2 cellular contexts compared by ENCODE assay signal in the genomic region with DNA sequence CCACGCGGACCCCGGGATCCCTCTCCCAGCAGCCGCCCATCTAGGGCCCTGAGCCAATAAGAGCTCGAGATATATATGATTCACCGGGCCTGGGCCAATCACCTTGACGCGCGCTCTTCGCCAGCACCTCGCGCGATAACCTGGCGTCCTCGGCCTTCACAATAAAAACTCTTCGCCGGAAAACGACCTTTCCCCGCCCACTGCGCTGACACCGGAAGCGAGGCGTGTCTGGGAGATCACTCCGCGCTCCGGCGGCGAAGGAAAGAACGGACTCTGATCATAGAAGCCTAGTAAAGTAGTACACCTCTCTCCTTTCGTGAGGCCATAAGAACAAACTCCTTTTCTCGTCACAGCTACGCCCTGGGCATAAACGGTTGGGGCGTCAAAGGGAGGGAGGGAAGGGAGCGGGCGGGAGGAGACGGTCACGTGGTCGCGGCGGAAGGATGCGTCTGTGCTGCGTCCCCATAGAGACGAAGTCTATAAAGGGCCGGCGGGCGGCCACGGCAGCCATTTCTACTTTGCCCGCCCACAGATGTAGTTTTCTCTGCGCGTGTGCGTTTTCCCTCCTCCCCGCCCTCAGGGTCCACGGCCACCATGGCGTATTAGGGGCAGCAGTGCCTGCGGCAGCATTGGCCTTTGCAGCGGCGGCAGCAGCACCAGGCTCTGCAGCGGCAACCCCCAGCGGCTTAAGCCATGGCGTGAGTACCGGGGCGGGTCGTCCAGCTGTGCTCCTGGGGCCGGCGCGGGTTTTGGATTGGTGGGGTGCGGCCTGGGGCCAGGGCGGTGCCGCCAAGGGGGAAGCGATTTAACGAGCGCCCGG.
TF ChIP-seq lines count a peak whose summit lies in the region.

A gene with protein sequence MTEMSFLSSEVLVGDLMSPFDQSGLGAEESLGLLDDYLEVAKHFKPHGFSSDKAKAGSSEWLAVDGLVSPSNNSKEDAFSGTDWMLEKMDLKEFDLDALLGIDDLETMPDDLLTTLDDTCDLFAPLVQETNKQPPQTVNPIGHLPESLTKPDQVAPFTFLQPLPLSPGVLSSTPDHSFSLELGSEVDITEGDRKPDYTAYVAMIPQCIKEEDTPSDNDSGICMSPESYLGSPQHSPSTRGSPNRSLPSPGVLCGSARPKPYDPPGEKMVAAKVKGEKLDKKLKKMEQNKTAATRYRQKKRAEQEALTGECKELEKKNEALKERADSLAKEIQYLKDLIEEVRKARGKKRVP (plus strand): TSS at position 509 of the 820 bp plus-strand sequence. CDS start 884 bp downstream, outside the sequence.

TF ChIP-seq in IMR-90, 13 proteins besides CTCF, POLR2A, EP300 and RAD21:
- TF ChIP-seq CEBPB (IDR thresholded peaks at IDR 0.05; ENCODE audit: low read depth, low read length), result no peak
- TF ChIP-seq SMC3 (IDR thresholded peaks at IDR 0.05; ENCODE audit: low read depth, low read length), result no peak
- TF ChIP-seq USF2 (IDR thresholded peaks at IDR 0.05; ENCODE audit: low read depth, low read length), result peak; percentile 97
- TF ChIP-seq RFX5 (IDR thresholded peaks at IDR 0.05; ENCODE audit: low read depth, low read length), result no peak
- peak; percentile 51; the same call in 1 of the 2 replicates for TF ChIP-seq MAZ (IDR thresholded peaks at IDR 0.05; ENCODE audit: borderline replicate concordance, low read depth, low read length)
- peak; percentile 95; the same call in 1 of the 2 replicates for TF ChIP-seq CHD1 (IDR thresholded peaks at IDR 0.05; ENCODE audit: low read depth, low read length)
- TF ChIP-seq, protein P1, sequence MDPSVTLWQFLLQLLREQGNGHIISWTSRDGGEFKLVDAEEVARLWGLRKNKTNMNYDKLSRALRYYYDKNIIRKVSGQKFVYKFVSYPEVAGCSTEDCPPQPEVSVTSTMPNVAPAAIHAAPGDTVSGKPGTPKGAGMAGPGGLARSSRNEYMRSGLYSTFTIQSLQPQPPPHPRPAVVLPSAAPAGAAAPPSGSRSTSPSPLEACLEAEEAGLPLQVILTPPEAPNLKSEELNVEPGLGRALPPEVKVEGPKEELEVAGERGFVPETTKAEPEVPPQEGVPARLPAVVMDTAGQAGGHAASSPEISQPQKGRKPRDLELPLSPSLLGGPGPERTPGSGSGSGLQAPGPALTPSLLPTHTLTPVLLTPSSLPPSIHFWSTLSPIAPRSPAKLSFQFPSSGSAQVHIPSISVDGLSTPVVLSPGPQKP (IDR thresholded peaks at IDR 0.05; ENCODE audit: borderline replicate concordance, low read depth, low read length), result no peak
- no peak for TF ChIP-seq RCOR1 (IDR thresholded peaks at IDR 0.05; ENCODE audit: insufficient replicate concordance, low read length)
- no peak for TF ChIP-seq NFE2L2 (IDR thresholded peaks at IDR 0.05; ENCODE audit: low read depth, low read length)
- no peak for TF ChIP-seq MAFK (IDR thresholded peaks at IDR 0.05; ENCODE audit: low read depth, low read length)
- TF ChIP-seq MXI1 (IDR thresholded peaks at IDR 0.05; ENCODE audit: borderline replicate concordance, low read depth, low read length), result no peak
- TF ChIP-seq FOS (IDR thresholded peaks at IDR 0.05; ENCODE audit: low read depth, low read length), result peak; percentile 17; the same call in 1 of the 2 replicates
- TF ChIP-seq BHLHE40 (IDR thresholded peaks at IDR 0.05; ENCODE audit: low read depth, low read length), result peak; percentile 47; the same call in 1 of the 2 replicates

TF ChIP-seq in endothelial cell of umbilical vein, 7 proteins besides CTCF, POLR2A, EP300 and RAD21:
- TF ChIP-seq MYC (IDR thresholded peaks at IDR 0.05; ENCODE audit: low read depth, low read length), result peak; percentile 36
- peak; percentile 47 for TF ChIP-seq FOS (IDR thresholded peaks at IDR 0.05; ENCODE audit: borderline replicate concordance, insufficient read depth, low read length)
- TF ChIP-seq EZH2 (IDR thresholded peaks at IDR 0.05; ENCODE audit: borderline replicate concordance, low read depth, low read length, severe bottlenecking), result no peak
- TF ChIP-seq, protein P2, sequence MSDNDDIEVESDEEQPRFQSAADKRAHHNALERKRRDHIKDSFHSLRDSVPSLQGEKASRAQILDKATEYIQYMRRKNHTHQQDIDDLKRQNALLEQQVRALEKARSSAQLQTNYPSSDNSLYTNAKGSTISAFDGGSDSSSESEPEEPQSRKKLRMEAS (IDR thresholded peaks at IDR 0.05; ENCODE audit: insufficient read depth, insufficient read length), result peak; percentile 62
- TF ChIP-seq POLR2AphosphoS5 (IDR thresholded peaks at IDR 0.05; ENCODE audit: insufficient read depth, low read depth, low read length), result peak; percentile 97
- no peak for TF ChIP-seq JUN (IDR thresholded peaks at IDR 0.05; ENCODE audit: borderline replicate concordance, insufficient read depth, insufficient read length, low read depth)
- no peak for TF ChIP-seq GATA2 (IDR thresholded peaks at IDR 0.05; ENCODE audit: insufficient read depth, insufficient read length, low read depth, low read length)
